30 cellular contexts compared by ENCODE assay signal in the genomic region with DNA sequence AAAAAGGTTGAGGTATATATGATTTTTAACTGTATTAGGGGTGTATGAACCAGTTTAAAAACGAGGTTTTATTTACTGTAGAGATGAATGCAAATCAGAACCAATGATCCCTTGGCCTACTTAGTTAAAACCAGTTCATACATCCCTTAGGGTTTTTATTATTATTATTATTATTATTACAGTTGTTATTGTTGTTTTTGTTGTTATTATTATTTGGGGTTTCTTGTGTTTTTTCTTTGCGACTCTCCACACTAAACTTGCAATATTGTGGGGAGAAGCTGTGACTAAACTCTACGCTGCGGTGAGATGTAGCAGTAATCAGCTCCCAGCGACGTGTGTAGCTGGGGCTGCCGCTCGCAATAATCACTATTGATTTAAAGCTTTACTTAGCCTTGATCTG.
"Had no signal": no experiment of that assay in that cellular context is flagged by ENCODE, and none has a peak within 500 bp of the region (broad histone marks: within the 10 kb centered on the region; RNA-seq: fewer than 3 reads in every experiment).

No MANE protein-coding gene starts in this region.

- H3K4me1 Mint-ChIP-seq: activated naive CD4-positive, alpha-beta T cell treated with anti-CD3 and anti-CD28 coated beads, Interleukin-2, amount 10 ng/mL, durations not matched to agents 7 days and 5 days; activated T-helper 17 cell treated with anti-CD3 and anti-CD28 coated beads, Interleukin-2, amount 50 U/mL, for 72 hours; brain; endodermal cell; WTC11 had no signal

- H3K36me3 ChIP-seq: cardiac muscle cell had no signal

- H3K36me3 Mint-ChIP-seq: brain had no signal

- DNase-seq: activated CD4-positive, alpha-beta T cell treated with anti-CD3 and anti-CD28 coated beads for 48 hours; activated CD4-positive, alpha-beta T cell treated with anti-CD3 and anti-CD28 coated beads, Interleukin-2, amount 50 U/mL, for 1 hour; activated CD4-positive, alpha-beta T cell treated with anti-CD3 and anti-CD28 coated beads, Interleukin-2, amount 50 U/mL, for 48 hours; activated CD8-positive, alpha-beta memory T cell treated with anti-CD3 and anti-CD28 coated beads for 24 hours; activated CD8-positive, alpha-beta T cell treated with anti-CD3 and anti-CD28 coated beads for 36 hours; activated effector memory CD4-positive, alpha-beta T cell treated with Interleukin-2 at 50 U/mL for 16 hours; activated naive CD4-positive, alpha-beta T cell treated with anti-CD3 and anti-CD28 coated beads, Interleukin-2, amount 10 ng/mL, durations not matched to agents 7 days and 5 days; activated naive CD8-positive, alpha-beta T cell treated with anti-CD3 and anti-CD28 coated beads, Interleukin-2, amount 10 ng/mL, durations not matched to agents 7 days and 5 days; activated T-cell treated with anti-CD3 and anti-CD28 coated beads, Interleukin-2, amount 50 U/mL, for 4 hours; central memory CD4-positive, alpha-beta T cell; cerebellar nuclear complex; colonic mucosa; effector memory CD4-positive, alpha-beta T cell; erythroblast; foreskin keratinocyte; gastrocnemius medialis; glutamatergic neuron; heart left ventricle; T-helper 2 cell had no signal

- H3K27ac ChIP-seq: ascending aorta, breast epithelium, cardiac muscle cell, colonic mucosa, dorsolateral prefrontal cortex, esophagus muscularis mucosa, foreskin keratinocyte, gastrocnemius medialis had no signal

- H3K27me3 ChIP-seq: ascending aorta, breast epithelium, cardiac muscle cell, colonic mucosa, dorsolateral prefrontal cortex, esophagus muscularis mucosa, foreskin keratinocyte, gastrocnemius medialis, heart left ventricle had no signal

- H3K9me3 ChIP-seq: colonic mucosa had no signal

- H3K4me3 Mint-ChIP-seq: activated CD8-positive, alpha-beta T cell treated with anti-CD3 and anti-CD28 coated beads for 36 hours; activated naive CD4-positive, alpha-beta T cell treated with anti-CD3 and anti-CD28 coated beads, Interleukin-2, amount 10 ng/mL, durations not matched to agents 7 days and 5 days; activated naive CD8-positive, alpha-beta T cell treated with anti-CD3 and anti-CD28 coated beads, Interleukin-2, amount 10 ng/mL, durations not matched to agents 7 days and 5 days; activated T-cell treated with anti-CD3 and anti-CD28 coated beads, Interleukin-2, amount 50 U/mL, for 4 hours; activated T-helper 17 cell treated with anti-CD3 and anti-CD28 coated beads, Interleukin-2, amount 50 U/mL, for 72 hours; brain; endodermal cell; WTC11 had no signal

- H3K4me3 ChIP-seq: ascending aorta, breast epithelium, cardiac muscle cell, colonic mucosa, dorsolateral prefrontal cortex, esophagus muscularis mucosa, gastrocnemius medialis, heart left ventricle had no signal

- H3K27me3 Mint-ChIP-seq: activated CD8-positive, alpha-beta T cell treated with anti-CD3 and anti-CD28 coated beads for 36 hours; activated naive CD4-positive, alpha-beta T cell treated with anti-CD3 and anti-CD28 coated beads, Interleukin-2, amount 10 ng/mL, durations not matched to agents 7 days and 5 days; activated naive CD8-positive, alpha-beta T cell treated with anti-CD3 and anti-CD28 coated beads, Interleukin-2, amount 10 ng/mL, durations not matched to agents 7 days and 5 days; activated T-helper 17 cell treated with anti-CD3 and anti-CD28 coated beads, Interleukin-2, amount 50 U/mL, for 72 hours; brain had no signal

- H3K9me3 Mint-ChIP-seq: activated CD8-positive, alpha-beta T cell treated with anti-CD3 and anti-CD28 coated beads for 36 hours; activated naive CD4-positive, alpha-beta T cell treated with anti-CD3 and anti-CD28 coated beads, Interleukin-2, amount 50 U/mL, for 72 hours; activated naive CD8-positive, alpha-beta T cell treated with anti-CD3 and anti-CD28 coated beads, Interleukin-2, amount 10 ng/mL, durations not matched to agents 7 days and 5 days; activated T-cell treated with anti-CD3 and anti-CD28 coated beads, Interleukin-2, amount 50 U/mL, for 4 hours; activated T-helper 17 cell treated with anti-CD3 and anti-CD28 coated beads, Interleukin-2, amount 50 U/mL, for 72 hours had no signal

- ATAC-seq: activated CD4-positive, CD25-positive, alpha-beta regulatory T cell treated with anti-CD3 and anti-CD28 coated beads, Interleukin-2, amount 50 U/mL, for 24 hours; activated CD8-positive, alpha-beta T cell treated with anti-CD3 and anti-CD28 coated beads for 36 hours; activated T-cell treated with anti-CD3 and anti-CD28 coated beads, Interleukin-2, amount 50 U/mL, for 4 hours; activated T-helper 17 cell treated with anti-CD3 and anti-CD28 coated beads, Interleukin-2, amount 50 U/mL, for 72 hours; foreskin keratinocyte; gastrocnemius medialis; heart left ventricle; WTC11 had no signal

- H3K4me1 ChIP-seq: ascending aorta, breast epithelium, colonic mucosa, foreskin keratinocyte had no signal

- H3K27ac Mint-ChIP-seq: activated CD8-positive, alpha-beta T cell treated with anti-CD3 and anti-CD28 coated beads for 36 hours; activated naive CD4-positive, alpha-beta T cell treated with anti-CD3 and anti-CD28 coated beads, Interleukin-2, amount 10 ng/mL, durations not matched to agents 7 days and 5 days; activated naive CD4-positive, alpha-beta T cell treated with anti-CD3 and anti-CD28 coated beads, Interleukin-2, amount 50 U/mL, for 72 hours; activated naive CD8-positive, alpha-beta T cell treated with anti-CD3 and anti-CD28 coated beads, Interleukin-2, amount 10 ng/mL, durations not matched to agents 7 days and 5 days; activated T-helper 17 cell treated with anti-CD3 and anti-CD28 coated beads, Interleukin-2, amount 50 U/mL, for 72 hours; brain; endodermal cell; WTC11 had no signal
